8 cellular contexts compared by ENCODE assay signal in genomic region chr7:105389090-105389650, GRCh38. TPM values are rescaled to one million over a fixed set of nuclear protein-coding genes. Genes with fewer than 3 reads are reported as not detected.
DNase-seq lines count a peak whose midpoint lies in the region; ATAC-seq and FAIRE-seq lines count a peak whose summit lies in the region.

No MANE protein-coding gene starts in this region.

- H3K27me3 ChIP-seq in small intestine (ENCODE audit: control insufficient read depth in 2 of 2, insufficient read depth in 2 of 2, low read length in 2 of 2), result no peaks in the 10 kb centered on the region

- ATAC-seq in GM21576 (IDR thresholded peaks at IDR 0.05; ENCODE audit: unreplicated experiment) (peak; percentile 24), GM19035 (IDR thresholded peaks at IDR 0.05; ENCODE audit: unreplicated experiment) (no peak)

- in situ Hi-C loops in T47D (cut with HindIII; ENCODE audit: low pct_unique_long_range_greater_than_20kb, low sequenced_read_pairs), result no loop called here

- peaks cover 0 to 2% of the 10 kb centered on the region in 2 donors for H3K4me1 ChIP-seq in small intestine (ENCODE audit: control insufficient read depth in 2 of 2, insufficient read depth in 1 of 2, low read depth in 1 of 2, low read length in 1 of 2)

- H3K9me3 ChIP-seq in small intestine (ENCODE audit: control insufficient read depth, low read depth), result no peaks in the 10 kb centered on the region

- no peak for FAIRE-seq in small intestine (lab: Jason Lieb, UNC)

- DNase-seq in DMS153 treated with DMSO at 0.1 percent for 48 hours (lab: John Stamatoyannopoulos, UW; ENCODE audit: unreplicated experiment), result peak; percentile 27
- no peak for DNase-seq in Jurkat, Clone E6-1 (ENCODE audit: low read depth, low spot score)
- DNase-seq in SK-N-DZ (ENCODE audit: low spot score), result peak; percentile 76
- DNase-seq in T47D (ENCODE audit: low read depth in 1 of 2, low spot score in 1 of 2), result peak; percentile 71 to 79
- peak; percentile 78 for DNase-seq in islet precursor cell
- peak; percentile 55 for DNase-seq in small intestine

- peak overlapping the region; percentile 48 for H3K4me3 ChIP-seq in Jurkat, Clone E6-1 (ENCODE audit: low read length)
- peak overlapping the region; percentile 78 to 90 for H3K4me3 ChIP-seq in small intestine (ENCODE audit: low read depth in 1 of 2, low read length in 2 of 2)

- H3K36me3 ChIP-seq in small intestine (ENCODE audit: control insufficient read depth in 2 of 2, insufficient read depth in 2 of 2, low read length in 2 of 2), result no peaks in the 10 kb centered on the region

- WGBS in small intestine, 3 donors, result 4 to 22% (median 5%) methylated on average over 7 to 44 of the region's 44 CpGs

- peak overlapping the region; percentile 8 to 76 for H3K27ac ChIP-seq in small intestine (ENCODE audit: low read depth in 1 of 2, low read length in 1 of 2)

RNA-seq across cellular contexts. Expression of gene SRPK2, which starts 0.4 kb away (rescaled TPM):
- 33.4 TPM for polyA plus RNA-seq in Jurkat, Clone E6-1 (2012; ENCODE audit: insufficient read depth, insufficient read length)
- polyA plus RNA-seq in SK-N-DZ (2014; cell fraction: cytosol; rRNA removed), result 21.5 and 22.5 TPM in 2 replicates
- polyA plus RNA-seq in SK-N-DZ (2014; cell fraction: nucleus; rRNA removed), result 17.4 and 21.4 TPM in 2 replicates
- 10 to 100 TPM; 12.2 to 14.3 (median 13.9) TPM for polyA plus RNA-seq in small intestine
